In the genomic region with DNA sequence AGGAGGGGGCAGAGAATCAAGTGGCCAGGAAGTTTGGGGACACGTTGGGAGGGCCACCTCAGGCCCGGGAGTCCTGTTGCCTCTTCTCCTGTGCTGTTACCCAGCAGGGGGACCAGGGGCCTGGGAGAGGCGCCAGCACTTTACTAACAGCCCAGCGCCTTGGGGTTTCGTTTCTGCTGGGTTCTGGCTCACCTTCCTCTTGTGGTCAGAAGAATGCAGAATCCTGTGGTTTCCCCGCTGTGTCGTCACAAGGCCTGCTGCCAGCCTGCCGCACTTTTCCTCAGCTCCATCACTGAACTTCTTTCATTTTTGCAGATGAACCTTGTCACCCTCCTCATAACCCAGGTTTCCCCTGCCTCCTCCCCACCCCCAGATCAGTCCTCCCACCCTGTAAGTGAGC, we compare ENCODE assay signal across 8 cellular contexts.
DNase-seq lines count a peak whose midpoint lies in the region; TF ChIP-seq lines count a peak whose summit lies in the region.

No MANE protein-coding gene starts in this region.

- no peaks in the 10 kb centered on the region; the same call in none of the 2 replicates for H3K9me3 Mint-ChIP-seq in HFFc6
- H3K9me3 Mint-ChIP-seq in activated T-cell treated with anti-CD3 and anti-CD28 coated beads, Interleukin-2, amount 50 U/mL, for 24 hours, result peaks cover 2% of the 10 kb centered on the region

- H3K36me3 ChIP-seq in spleen, result no peaks in the 10 kb centered on the region

- peaks cover 9% of the 10 kb centered on the region for H3K36me3 Mint-ChIP-seq in HFFc6 (ENCODE audit: low read depth)
- no peaks in the 10 kb centered on the region for H3K36me3 Mint-ChIP-seq in activated T-cell treated with anti-CD3 and anti-CD28 coated beads, Interleukin-2, amount 50 U/mL, for 24 hours (ENCODE audit: low read depth)

- no peaks in the 10 kb centered on the region for H3K9me3 ChIP-seq in spleen

- no peaks in the 10 kb centered on the region for H3K27me3 ChIP-seq in spleen (replicated peaks in 1 of 7)

- H3K27ac ChIP-seq in spleen, result peak overlapping the region in 5 of 8 donors; percentile 46 to 80 (median 64)

- peak overlapping the region; percentile 97 for H3K27ac Mint-ChIP-seq in HFFc6
- H3K27ac Mint-ChIP-seq in activated T-cell treated with anti-CD3 and anti-CD28 coated beads, Interleukin-2, amount 50 U/mL, for 24 hours, result peak overlapping the region; percentile 78

- H3K4me3 Mint-ChIP-seq in HFFc6, result peak overlapping the region; percentile 76
- H3K4me3 Mint-ChIP-seq in activated T-cell treated with anti-CD3 and anti-CD28 coated beads, Interleukin-2, amount 50 U/mL, for 24 hours, result peak overlapping the region; percentile 31

- peak; percentile 3 for TF ChIP-seq CTCF in GM12864 (IDR thresholded peaks at IDR 0.05; ENCODE audit: low read depth, low read length, missing control alignments)
- peak; percentile 36 for TF ChIP-seq CTCF in HFFc6 (IDR thresholded peaks at IDR 0.05)
- TF ChIP-seq CTCF in spleen (IDR thresholded peaks at IDR 0.05 in 8 of 11, conservative IDR thresholded peaks at IDR 0.05 in 3 of 11), result peak in 1 of 11 experiments; percentile 32

- H3K4me1 ChIP-seq in spleen, result peaks cover 4 to 54% (median 50%) of the 10 kb centered on the region in 6 donors

- DNase-seq in GM12864 (ENCODE audit: low read depth), result peak; percentile 62
- DNase-seq in HFFc6, result peak; percentile 89
- DNase-seq in NOMO-1 treated with DMSO at 0.1 percent for 48 hours (lab: John Stamatoyannopoulos, UW; ENCODE audit: unreplicated experiment), result peak; percentile 93
- DNase-seq in activated T-cell treated with anti-CD3 and anti-CD28 coated beads, Interleukin-2, amount 50 U/mL, for 24 hours, result peak; percentile 67
- DNase-seq in germinal center (ENCODE audit: low spot score), result peak; percentile 74
- DNase-seq in spleen, result peak; percentile 92
- DNase-seq in NCI-H146 treated with DMSO at 0.1 percent for 48 hours (lab: John Stamatoyannopoulos, UW; ENCODE audit: unreplicated experiment), result no peak
- DNase-seq in SHP77 (lab: John Stamatoyannopoulos, UW), result no peak

- H3K4me1 Mint-ChIP-seq in HFFc6 (ENCODE audit: low read depth), result peaks cover 48% of the 10 kb centered on the region
- H3K4me1 Mint-ChIP-seq in activated T-cell treated with anti-CD3 and anti-CD28 coated beads, Interleukin-2, amount 50 U/mL, for 24 hours (ENCODE audit: low read depth), result peaks cover 43% of the 10 kb centered on the region

- peaks cover 6% of the 10 kb centered on the region; the same call in 1 of the 2 replicates for H3K27me3 Mint-ChIP-seq in HFFc6 (ENCODE audit: insufficient read depth)
- H3K27me3 Mint-ChIP-seq in activated T-cell treated with anti-CD3 and anti-CD28 coated beads, Interleukin-2, amount 50 U/mL, for 24 hours, result no peaks in the 10 kb centered on the region

- 14 to 27% (median 19%) methylated on average over 8 of the region's 8 CpGs for WGBS in spleen, 5 donors

- intact Hi-C loops in spleen (cut with DNase I; ENCODE audit: low total_unique reads), result no loop called here

- no peak for TF ChIP-seq POLR2A in spleen (IDR thresholded peaks at IDR 0.05)

- H3K4me3 ChIP-seq in GM12864 (ENCODE audit: low read depth, low read length), result no peak overlapping the region
- H3K4me3 ChIP-seq in spleen, result peak overlapping the region in 1 of 8 donors; percentile 56

Comparison
In these comparisons a context has a peak if more than half of its experiments do, and no peak if none do; other contexts are left out.
1. DNase-seq: peak in GM12864 (single experiment), HFFc6 (single experiment), NOMO-1 treated with DMSO at 0.1 percent for 48 hours (single experiment), activated T-cell treated with anti-CD3 and anti-CD28 coated beads, Interleukin-2, amount 50 U/mL, for 24 hours (single experiment), germinal center (single experiment) and spleen (single experiment); none in NCI-H146 treated with DMSO at 0.1 percent for 48 hours (single experiment) and SHP77 (0 of 2).